In genomic region chr10:21519327-21519933, GRCh38 we compare ENCODE assay signal across 8 cellular contexts. TPM values are rescaled to one million over a fixed set of nuclear protein-coding genes. Genes with fewer than 3 reads are reported as not detected.
DNase-seq lines count a peak whose midpoint lies in the region; ATAC-seq and TF ChIP-seq lines count a peak whose summit lies in the region.

No MANE protein-coding gene starts in this region.

- H4K20me1 ChIP-seq in GM23248 (ENCODE audit: insufficient read depth), result no peaks in the 10 kb centered on the region

- H3K4me3 ChIP-seq in GM23248, result peak overlapping the region; percentile 82
- peak overlapping the region; percentile 61 to 72 (median 64) for H3K4me3 ChIP-seq in gastrocnemius medialis
- H3K4me3 ChIP-seq in mucosa of descending colon, result no peak overlapping the region

- ATAC-seq in T-helper 17 cell (no peak), foreskin keratinocyte (no peak), gastrocnemius medialis (no peak), mucosa of descending colon (no peak), HG03108 (IDR thresholded peaks at IDR 0.05; ENCODE audit: unreplicated experiment) (no peak)

- peak overlapping the region; percentile 97 for H2AFZ ChIP-seq in GM23248

- no peaks in the 10 kb centered on the region for H3K79me2 ChIP-seq in GM23248 (ENCODE audit: insufficient read depth)

- DNase-seq in GM23248 (peak; percentile 28), T-helper 17 cell (no peak), foreskin keratinocyte (no peak), gastrocnemius medialis (no peak), mucosa of descending colon (no peak), SIG-M5 treated with dmso at 0.1 percent for 504 hours (lab: John Stamatoyannopoulos, UW; ENCODE audit: unreplicated experiment) (no peak), NCI-H446 treated with DMSO at 0.1 percent for 48 hours (lab: John Stamatoyannopoulos, UW) (no peak)

- H3F3A ChIP-seq in GM23248 (ENCODE audit: insufficient read depth), result peaks cover 30% of the 10 kb centered on the region

- H3K36me3 Mint-ChIP-seq in T-helper 17 cell (ENCODE audit: low read depth), result peaks cover 7% of the 10 kb centered on the region

- in situ Hi-C loops in GM23248 (cut with MboI) (loop anchor here (25.0 kb wide), 1 partner anchor 718 kb away; no protein-coding TSS in a partner anchor), gastrocnemius medialis (cut with MboI; ENCODE audit: low sequenced_read_pairs in 4 of 4) (loop anchor here in 1 of 4 donors (25.0 kb wide), 1 partner anchor 793 kb away; the partner anchor contains the start of genes BMI1 and COMMD3)

- peak overlapping the region; percentile 71 for H3K4me3 Mint-ChIP-seq in T-helper 17 cell

- H3K9me2 ChIP-seq in GM23248 (ENCODE audit: insufficient read depth), result no peaks in the 10 kb centered on the region

- H3K9ac ChIP-seq in GM23248, result peak overlapping the region; percentile 83

- H3K4me1 Mint-ChIP-seq in T-helper 17 cell, result peaks cover 32% of the 10 kb centered on the region

- H3K27me3 Mint-ChIP-seq in T-helper 17 cell, result peaks cover 69% of the 10 kb centered on the region

- H3K27ac ChIP-seq in GM23248 (peak overlapping the region; percentile 76), foreskin keratinocyte (peak overlapping the region; percentile 72), gastrocnemius medialis (peak overlapping the region; percentile 68 to 98 (median 81))

- no peak for TF ChIP-seq CTCF in foreskin keratinocyte (conservative IDR thresholded peaks at IDR 0.05)
- no peak for TF ChIP-seq CTCF in gastrocnemius medialis (IDR thresholded peaks at IDR 0.05 in 4 of 5, conservative IDR thresholded peaks at IDR 0.05 in 1 of 5)
- TF ChIP-seq CTCF in mucosa of descending colon (IDR thresholded peaks at IDR 0.05), result no peak

- H3K9me3 ChIP-seq in GM23248 (ENCODE audit: low read depth), result no peaks in the 10 kb centered on the region
- no peaks in the 10 kb centered on the region for H3K9me3 ChIP-seq in T-helper 17 cell (ENCODE audit: control insufficient read depth, low read length, poor library complexity, severe bottlenecking)
- no peaks in the 10 kb centered on the region for H3K9me3 ChIP-seq in gastrocnemius medialis
- no peaks in the 10 kb centered on the region for H3K9me3 ChIP-seq in mucosa of descending colon

- peaks cover 30% of the 10 kb centered on the region for H3K4me1 ChIP-seq in GM23248 (ENCODE audit: insufficient read depth)
- peaks cover 6% of the 10 kb centered on the region for H3K4me1 ChIP-seq in foreskin keratinocyte
- H3K4me1 ChIP-seq in gastrocnemius medialis, result peaks cover 46 to 56% of the 10 kb centered on the region in 2 donors
- H3K4me1 ChIP-seq in mucosa of descending colon (ENCODE audit: low read depth), result peaks cover 18% of the 10 kb centered on the region

- intact Hi-C loops in gastrocnemius medialis (cut with DNase I; ENCODE audit: low total_unique reads), result loop anchor here (2.0 kb wide), 1 partner anchor 13 kb away; no protein-coding TSS in a partner anchor
- intact Hi-C loops in mucosa of descending colon (cut with DNase I, micrococcal nuclease), result no loop called here

- no peaks in the 10 kb centered on the region for H3K27me3 ChIP-seq in GM23248 (replicated peaks; ENCODE audit: insufficient read depth)
- no peaks in the 10 kb centered on the region for H3K27me3 ChIP-seq in foreskin keratinocyte
- H3K27me3 ChIP-seq in gastrocnemius medialis, result no peaks in the 10 kb centered on the region

- H3K27ac Mint-ChIP-seq in T-helper 17 cell, result peak overlapping the region; percentile 90

- WGBS in GM23248 (ENCODE audit: low coverage in 1 of 2, low lambda C conversion rate in 2 of 2, missing lambda C conversion rate in 2 of 2), 2 experiments, result 1% methylated on average over 11 of the region's 11 CpGs

- H3K36me3 ChIP-seq in GM23248 (ENCODE audit: low read depth), result no peaks in the 10 kb centered on the region
- H3K36me3 ChIP-seq in gastrocnemius medialis, result no peaks in the 10 kb centered on the region
- no peaks in the 10 kb centered on the region for H3K36me3 ChIP-seq in mucosa of descending colon (ENCODE audit: low read depth)

- TF ChIP-seq POLR2A in gastrocnemius medialis (IDR thresholded peaks at IDR 0.05), result no peak

- H3K4me2 ChIP-seq in GM23248 (ENCODE audit: unreplicated experiment), result peak overlapping the region; percentile 95

RNA-seq across cellular contexts. Expression of gene SKIDA1, which starts 6.1 kb away (rescaled TPM):
- not detected in 2 replicates for total RNA-seq in GM23248 (2014; rRNA removed; shearing (Covaris generic))
- polyA plus RNA-seq in GM23248 (2016; fragmentation: Nextera tagmentation; extraction: Ambion mirVana), result 0.18 and 0.80 TPM in 2 replicates
- total RNA-seq in T-helper 17 cell, result under 1 TPM; 0.34 to 0.37 TPM
- 0.32 and 0.51 TPM in 2 replicates for total RNA-seq in foreskin keratinocyte
- polyA plus RNA-seq in foreskin keratinocyte, result 0.04 and 0.13 TPM in 2 replicates
- under 1 TPM in 1 of 4 donors, not detected in 3; 0.09 TPM for total RNA-seq in gastrocnemius medialis
- total RNA-seq in mucosa of descending colon, result 1 to 10 TPM in 1 of 3 donors, under 1 TPM in 2; 0.03 to 2.4 (median 0.34) TPM

RNA-seq across cellular contexts. Expression of gene MLLT10, which starts 14.6 kb away (rescaled TPM):
- 16.1 and 19.8 TPM in 2 replicates for total RNA-seq in GM23248 (2014; rRNA removed; shearing (Covaris generic))
- polyA plus RNA-seq in GM23248 (2016; fragmentation: Nextera tagmentation; extraction: Ambion mirVana), result 8.9 and 10.1 TPM in 2 replicates
- 10 to 100 TPM; 68.6 to 72.0 TPM for total RNA-seq in T-helper 17 cell
- total RNA-seq in foreskin keratinocyte, result 32.6 and 35.2 TPM in 2 replicates
- 10.6 and 13.1 TPM in 2 replicates for polyA plus RNA-seq in foreskin keratinocyte
- 10 to 100 TPM; 13.6 to 26.6 (median 21.6) TPM for total RNA-seq in gastrocnemius medialis
- 10 to 100 TPM; 29.6 to 43.1 (median 35.8) TPM for total RNA-seq in mucosa of descending colon
